Comparison of ENCODE assay signal across 1 cellular context in genomic region chr3:113696658-113697191, GRCh38.
A peak's percentile ranks its signal among the peaks of the same experiment; 100 is the strongest.
TF ChIP-seq lines count a peak whose summit lies in the region.

No MANE protein-coding gene starts in this region.

TF ChIP-seq in SK-N-SH, 30 proteins besides CTCF, POLR2A, EP300 and RAD21 (continued from another document):
- 0 out of 2 replicates have a peak, but pooled peaks have one; percentile 34 for TF ChIP-seq YY1 (IDR thresholded peaks at IDR 0.05; ENCODE audit: low read depth)
- TF ChIP-seq MXI1 (IDR thresholded peaks at IDR 0.05; ENCODE audit: low read depth, low read length), result peak; percentile 36; the same call in 1 of the 2 replicates
- no peak for TF ChIP-seq GATA2 (CRISPR knock-in tag; IDR thresholded peaks at IDR 0.05)
- TF ChIP-seq, protein P1, sequence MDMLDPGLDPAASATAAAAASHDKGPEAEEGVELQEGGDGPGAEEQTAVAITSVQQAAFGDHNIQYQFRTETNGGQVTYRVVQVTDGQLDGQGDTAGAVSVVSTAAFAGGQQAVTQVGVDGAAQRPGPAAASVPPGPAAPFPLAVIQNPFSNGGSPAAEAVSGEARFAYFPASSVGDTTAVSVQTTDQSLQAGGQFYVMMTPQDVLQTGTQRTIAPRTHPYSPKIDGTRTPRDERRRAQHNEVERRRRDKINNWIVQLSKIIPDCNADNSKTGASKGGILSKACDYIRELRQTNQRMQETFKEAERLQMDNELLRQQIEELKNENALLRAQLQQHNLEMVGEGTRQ (IDR thresholded peaks at IDR 0.05; ENCODE audit: borderline replicate concordance, low read depth, low read length), result no peak
- TF ChIP-seq SIN3A (IDR thresholded peaks at IDR 0.05; ENCODE audit: borderline replicate concordance, low read depth, low read length), result no peak
- peak; percentile 79 for TF ChIP-seq IRF3 (IDR thresholded peaks at IDR 0.05; ENCODE audit: low read depth, low read length)
- TF ChIP-seq EZH2phosphoT487 (IDR thresholded peaks at IDR 0.05; ENCODE audit: borderline replicate concordance, low read depth), result no peak
- TF ChIP-seq USF1 (IDR thresholded peaks at IDR 0.05; ENCODE audit: borderline replicate concordance, low read depth), result no peak
- TF ChIP-seq TAF1 (IDR thresholded peaks at IDR 0.05; ENCODE audit: borderline replicate concordance, low read depth, low read length), result no peak
- no peak for TF ChIP-seq NFIC (IDR thresholded peaks at IDR 0.05; ENCODE audit: borderline replicate concordance)
- TF ChIP-seq RFX5 (IDR thresholded peaks at IDR 0.05; ENCODE audit: low read length), result peak; percentile 55; the same call in 1 of the 2 replicates
- TF ChIP-seq GABPA (IDR thresholded peaks at IDR 0.05; ENCODE audit: low read depth), result peak; percentile 81
- no peak for TF ChIP-seq NRF1 (IDR thresholded peaks at IDR 0.05; ENCODE audit: low read depth, low read length)
- TF ChIP-seq CHD2 (IDR thresholded peaks at IDR 0.05; ENCODE audit: low read length, partially characterized antibody), result peak; percentile 93
- TF ChIP-seq FOXM1 (IDR thresholded peaks at IDR 0.05; ENCODE audit: low read depth), result no peak
- no peak for TF ChIP-seq MEF2A (IDR thresholded peaks at IDR 0.05; ENCODE audit: borderline replicate concordance, low read depth)
- no peak for TF ChIP-seq FOXJ3 (CRISPR knock-in tag; IDR thresholded peaks at IDR 0.05)
- TF ChIP-seq, protein P2, sequence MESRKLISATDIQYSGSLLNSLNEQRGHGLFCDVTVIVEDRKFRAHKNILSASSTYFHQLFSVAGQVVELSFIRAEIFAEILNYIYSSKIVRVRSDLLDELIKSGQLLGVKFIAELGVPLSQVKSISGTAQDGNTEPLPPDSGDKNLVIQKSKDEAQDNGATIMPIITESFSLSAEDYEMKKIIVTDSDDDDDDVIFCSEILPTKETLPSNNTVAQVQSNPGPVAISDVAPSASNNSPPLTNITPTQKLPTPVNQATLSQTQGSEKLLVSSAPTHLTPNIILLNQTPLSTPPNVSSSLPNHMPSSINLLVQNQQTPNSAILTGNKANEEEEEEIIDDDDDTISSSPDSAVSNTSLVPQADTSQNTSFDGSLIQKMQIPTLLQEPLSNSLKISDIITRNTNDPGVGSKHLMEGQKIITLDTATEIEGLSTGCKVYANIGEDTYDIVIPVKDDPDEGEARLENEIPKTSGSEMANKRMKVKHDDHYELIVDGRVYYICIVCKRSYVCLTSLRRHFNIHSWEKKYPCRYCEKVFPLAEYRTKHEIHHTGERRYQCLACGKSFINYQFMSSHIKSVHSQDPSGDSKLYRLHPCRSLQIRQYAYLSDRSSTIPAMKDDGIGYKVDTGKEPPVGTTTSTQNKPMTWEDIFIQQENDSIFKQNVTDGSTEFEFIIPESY (IDR thresholded peaks at IDR 0.05; ENCODE audit: borderline replicate concordance, low read depth), result no peak
- TF ChIP-seq RCOR1 (IDR thresholded peaks at IDR 0.05; ENCODE audit: low read length), result no peak
- peak; percentile 79; the same call in 1 of the 2 replicates for TF ChIP-seq ELF1 (IDR thresholded peaks at IDR 0.05)
- no peak for TF ChIP-seq TEAD4 (IDR thresholded peaks at IDR 0.05; ENCODE audit: borderline replicate concordance, insufficient read depth)
